ENCODE assay signal across 26 cellular contexts in the genomic region with DNA sequence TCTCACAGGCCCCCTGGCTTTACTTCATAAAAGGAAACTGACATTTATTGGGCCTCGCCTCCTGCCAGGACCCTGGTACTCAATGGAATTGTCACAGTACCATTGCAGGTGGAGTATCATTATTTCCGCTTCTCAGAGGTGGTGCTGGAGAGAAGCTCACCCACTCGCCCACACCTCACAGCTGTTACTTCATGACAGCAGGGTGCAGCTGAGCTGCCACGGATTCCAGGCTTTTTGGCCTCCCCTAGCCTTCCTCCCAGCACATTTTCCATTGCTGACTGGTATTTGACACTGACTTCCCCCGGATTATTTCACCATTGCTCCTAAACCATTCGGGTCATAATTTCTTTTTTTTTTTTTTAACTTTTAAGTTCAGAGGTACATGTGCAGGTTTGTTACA. TPM values are rescaled to one million over a fixed set of nuclear protein-coding genes. Genes with fewer than 3 reads are reported as not detected.
"Had no signal": no experiment of that assay in that cellular context is flagged by ENCODE, and none has a peak within 500 bp of the region (broad histone marks: within the 10 kb centered on the region; RNA-seq: fewer than 3 reads in every experiment).

No MANE protein-coding gene starts in this region.

- H3K4me3 ChIP-seq: esophagus squamous epithelium, gastroesophageal sphincter, hepatocyte, mucosa of descending colon, prostate gland, right lobe of liver, spleen had no signal

- H3K4me3 Mint-ChIP-seq: dendritic cell treated with granulocyte-macrophage colony-stimulating factor and Interleukin-4, amounts not matched to agents 40 ng/mL and 50 ng/mL, for 4 days; effector memory CD8-positive, alpha-beta T cell; natural killer cell treated with Interleukin-12 subunit alpha and Interleukin-12 subunit beta and Interleukin-15 and Interleukin-18, amount 100 ng/mL, for 72 hours; stimulated activated naive B cell treated with anti-CD40 and anti-IgM and Interleukin-4, amounts not matched to agents 10 μg/mL and 1 μg/mL and 100 μg/mL, for 72 hours; stimulated activated naive CD8-positive, alpha-beta T cell treated with anti-CD3 and anti-CD28 coated beads, Interleukin-15, amount 100 ng/mL, for 72 hours; type B pancreatic cell had no signal

- DNase-seq: cerebellar nuclear complex; effector memory CD8-positive, alpha-beta T cell; esophagus squamous epithelium; foreskin fibroblast; glutamatergic neuron; kidney; left cardiac atrium; mucosa of descending colon; right lobe of liver; spleen; stimulated activated CD4-positive, alpha-beta T cell treated with anti-CD3 and anti-CD28 coated beads, Interleukin-15, amount 100 ng/mL, for 24 hours; stimulated activated CD4-positive, alpha-beta T cell treated with anti-CD3 and anti-CD28 coated beads, Interleukin-1b, Interleukin-23, amount 100 ng/mL, for 48 hours; stimulated activated CD4-positive, alpha-beta T cell treated with anti-CD3 and anti-CD28 coated beads, Interleukin-4, amount 100 ng/mL, for 24 hours; stimulated activated naive B cell treated with anti-CD40 and anti-IgM and Interleukin-4, amounts not matched to agents 10 μg/mL and 1 μg/mL and 100 μg/mL, for 72 hours; stimulated activated naive CD8-positive, alpha-beta T cell treated with anti-CD3 and anti-CD28 coated beads, Interleukin-15, amount 100 ng/mL, for 72 hours had no signal

- ATAC-seq: effector memory CD8-positive, alpha-beta T cell; gastroesophageal sphincter; mucosa of descending colon; natural killer cell treated with Interleukin-12 subunit alpha and Interleukin-12 subunit beta and Interleukin-15 and Interleukin-18, amount 100 ng/mL, for 72 hours; stimulated activated naive B cell treated with anti-CD40 and anti-IgM and Interleukin-4, amounts not matched to agents 10 μg/mL and 1 μg/mL and 100 μg/mL, for 72 hours; stimulated activated naive CD8-positive, alpha-beta T cell treated with anti-CD3 and anti-CD28 coated beads, Interleukin-15, amount 100 ng/mL, for 72 hours had no signal

- H3K79me2 ChIP-seq: hepatocyte, parathyroid adenoma had no signal

- H3K27ac Mint-ChIP-seq: dendritic cell treated with granulocyte-macrophage colony-stimulating factor and Interleukin-4, amounts not matched to agents 40 ng/mL and 50 ng/mL, for 4 days; effector memory CD8-positive, alpha-beta T cell; natural killer cell treated with Interleukin-12 subunit alpha and Interleukin-12 subunit beta and Interleukin-15 and Interleukin-18, amount 100 ng/mL, for 72 hours; stimulated activated naive B cell treated with anti-CD40 and anti-IgM and Interleukin-4, amounts not matched to agents 10 μg/mL and 1 μg/mL and 100 μg/mL, for 72 hours; stimulated activated naive CD8-positive, alpha-beta T cell treated with anti-CD3 and anti-CD28 coated beads, Interleukin-15, amount 100 ng/mL, for 72 hours; type B pancreatic cell had no signal

- H3K9me3 ChIP-seq: esophagus squamous epithelium, gastroesophageal sphincter, mucosa of descending colon, prostate gland, right lobe of liver, spleen had no signal

- H3K27me3 ChIP-seq: esophagus squamous epithelium, gastroesophageal sphincter, hepatocyte, right lobe of liver, spleen had no signal

- H3K27ac ChIP-seq: epithelial cell of prostate, esophagus squamous epithelium, gastroesophageal sphincter, parathyroid adenoma, prostate gland, right lobe of liver, spleen had no signal

- H3K9ac ChIP-seq: parathyroid adenoma had no signal

- H2AFZ ChIP-seq: hepatocyte, parathyroid adenoma had no signal

- H3K9me3 Mint-ChIP-seq: dendritic cell treated with granulocyte-macrophage colony-stimulating factor and Interleukin-4, amounts not matched to agents 40 ng/mL and 50 ng/mL, for 4 days; effector memory CD8-positive, alpha-beta T cell; natural killer cell treated with Interleukin-12 subunit alpha and Interleukin-12 subunit beta and Interleukin-15 and Interleukin-18, amount 100 ng/mL, for 72 hours; stimulated activated naive B cell treated with anti-CD40 and anti-IgM and Interleukin-4, amounts not matched to agents 10 μg/mL and 1 μg/mL and 100 μg/mL, for 72 hours; stimulated activated naive CD8-positive, alpha-beta T cell treated with anti-CD3 and anti-CD28 coated beads, Interleukin-15, amount 100 ng/mL, for 72 hours; type B pancreatic cell had no signal

- H3K36me3 ChIP-seq: esophagus squamous epithelium, gastroesophageal sphincter, prostate gland, right lobe of liver, spleen had no signal

- H3K4me1 Mint-ChIP-seq: stimulated activated naive CD8-positive, alpha-beta T cell treated with anti-CD3 and anti-CD28 coated beads, Interleukin-15, amount 100 ng/mL, for 72 hours had no signal

- H3K36me3 Mint-ChIP-seq: natural killer cell treated with Interleukin-12 subunit alpha and Interleukin-12 subunit beta and Interleukin-15 and Interleukin-18, amount 100 ng/mL, for 72 hours; stimulated activated naive B cell treated with anti-CD40 and anti-IgM and Interleukin-4, amounts not matched to agents 10 μg/mL and 1 μg/mL and 100 μg/mL, for 72 hours had no signal

- H3K4me1 ChIP-seq: esophagus squamous epithelium, gastroesophageal sphincter, parathyroid adenoma, prostate gland, spleen had no signal

- H3K27me3 Mint-ChIP-seq: natural killer cell treated with Interleukin-12 subunit alpha and Interleukin-12 subunit beta and Interleukin-15 and Interleukin-18, amount 100 ng/mL, for 72 hours; stimulated activated naive CD8-positive, alpha-beta T cell treated with anti-CD3 and anti-CD28 coated beads, Interleukin-15, amount 100 ng/mL, for 72 hours had no signal

RNA-seq across cellular contexts. Expression of a gene that starts 56.6 kb away (rescaled TPM):
- total RNA-seq: esophagus squamous epithelium; gastroesophageal sphincter; left cardiac atrium; lung microvascular endothelial cell; natural killer cell treated with Interleukin-12 subunit alpha and Interleukin-12 subunit beta and Interleukin-15 and Interleukin-18, amount 100 ng/mL, for 72 hours; prostate gland; renal cortical epithelial cell; right lobe of liver; spleen; subcutaneous adipose tissue had no signal
- polyA plus RNA-seq: spleen had no signal
